In the genomic region with DNA sequence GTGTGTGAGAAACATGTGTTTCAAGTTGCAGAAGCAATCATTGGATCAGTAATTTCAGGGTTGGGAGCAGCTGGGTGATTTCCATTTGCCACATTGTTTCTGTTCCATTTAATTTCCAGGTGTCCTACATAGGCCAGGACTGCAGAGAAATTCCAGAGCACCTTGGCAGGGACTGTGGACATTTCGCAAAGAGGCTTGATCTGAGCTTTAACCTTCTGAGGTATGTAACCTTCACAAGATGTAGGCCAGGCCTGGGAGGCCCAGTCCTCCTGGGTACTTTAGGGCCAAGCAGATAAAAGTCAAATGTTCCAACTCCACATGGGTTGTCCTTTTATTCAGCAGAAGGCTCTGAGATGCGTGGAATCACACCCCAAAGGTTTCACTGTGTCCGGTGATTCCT, we compare ENCODE assay signal across 1 cellular context.
TF ChIP-seq lines count a peak whose summit lies in the region.

No MANE protein-coding gene starts in this region.

TF ChIP-seq in GM23338, 12 proteins besides CTCF, POLR2A, EP300 and RAD21 (continued from another document):
- TF ChIP-seq, protein P1, sequence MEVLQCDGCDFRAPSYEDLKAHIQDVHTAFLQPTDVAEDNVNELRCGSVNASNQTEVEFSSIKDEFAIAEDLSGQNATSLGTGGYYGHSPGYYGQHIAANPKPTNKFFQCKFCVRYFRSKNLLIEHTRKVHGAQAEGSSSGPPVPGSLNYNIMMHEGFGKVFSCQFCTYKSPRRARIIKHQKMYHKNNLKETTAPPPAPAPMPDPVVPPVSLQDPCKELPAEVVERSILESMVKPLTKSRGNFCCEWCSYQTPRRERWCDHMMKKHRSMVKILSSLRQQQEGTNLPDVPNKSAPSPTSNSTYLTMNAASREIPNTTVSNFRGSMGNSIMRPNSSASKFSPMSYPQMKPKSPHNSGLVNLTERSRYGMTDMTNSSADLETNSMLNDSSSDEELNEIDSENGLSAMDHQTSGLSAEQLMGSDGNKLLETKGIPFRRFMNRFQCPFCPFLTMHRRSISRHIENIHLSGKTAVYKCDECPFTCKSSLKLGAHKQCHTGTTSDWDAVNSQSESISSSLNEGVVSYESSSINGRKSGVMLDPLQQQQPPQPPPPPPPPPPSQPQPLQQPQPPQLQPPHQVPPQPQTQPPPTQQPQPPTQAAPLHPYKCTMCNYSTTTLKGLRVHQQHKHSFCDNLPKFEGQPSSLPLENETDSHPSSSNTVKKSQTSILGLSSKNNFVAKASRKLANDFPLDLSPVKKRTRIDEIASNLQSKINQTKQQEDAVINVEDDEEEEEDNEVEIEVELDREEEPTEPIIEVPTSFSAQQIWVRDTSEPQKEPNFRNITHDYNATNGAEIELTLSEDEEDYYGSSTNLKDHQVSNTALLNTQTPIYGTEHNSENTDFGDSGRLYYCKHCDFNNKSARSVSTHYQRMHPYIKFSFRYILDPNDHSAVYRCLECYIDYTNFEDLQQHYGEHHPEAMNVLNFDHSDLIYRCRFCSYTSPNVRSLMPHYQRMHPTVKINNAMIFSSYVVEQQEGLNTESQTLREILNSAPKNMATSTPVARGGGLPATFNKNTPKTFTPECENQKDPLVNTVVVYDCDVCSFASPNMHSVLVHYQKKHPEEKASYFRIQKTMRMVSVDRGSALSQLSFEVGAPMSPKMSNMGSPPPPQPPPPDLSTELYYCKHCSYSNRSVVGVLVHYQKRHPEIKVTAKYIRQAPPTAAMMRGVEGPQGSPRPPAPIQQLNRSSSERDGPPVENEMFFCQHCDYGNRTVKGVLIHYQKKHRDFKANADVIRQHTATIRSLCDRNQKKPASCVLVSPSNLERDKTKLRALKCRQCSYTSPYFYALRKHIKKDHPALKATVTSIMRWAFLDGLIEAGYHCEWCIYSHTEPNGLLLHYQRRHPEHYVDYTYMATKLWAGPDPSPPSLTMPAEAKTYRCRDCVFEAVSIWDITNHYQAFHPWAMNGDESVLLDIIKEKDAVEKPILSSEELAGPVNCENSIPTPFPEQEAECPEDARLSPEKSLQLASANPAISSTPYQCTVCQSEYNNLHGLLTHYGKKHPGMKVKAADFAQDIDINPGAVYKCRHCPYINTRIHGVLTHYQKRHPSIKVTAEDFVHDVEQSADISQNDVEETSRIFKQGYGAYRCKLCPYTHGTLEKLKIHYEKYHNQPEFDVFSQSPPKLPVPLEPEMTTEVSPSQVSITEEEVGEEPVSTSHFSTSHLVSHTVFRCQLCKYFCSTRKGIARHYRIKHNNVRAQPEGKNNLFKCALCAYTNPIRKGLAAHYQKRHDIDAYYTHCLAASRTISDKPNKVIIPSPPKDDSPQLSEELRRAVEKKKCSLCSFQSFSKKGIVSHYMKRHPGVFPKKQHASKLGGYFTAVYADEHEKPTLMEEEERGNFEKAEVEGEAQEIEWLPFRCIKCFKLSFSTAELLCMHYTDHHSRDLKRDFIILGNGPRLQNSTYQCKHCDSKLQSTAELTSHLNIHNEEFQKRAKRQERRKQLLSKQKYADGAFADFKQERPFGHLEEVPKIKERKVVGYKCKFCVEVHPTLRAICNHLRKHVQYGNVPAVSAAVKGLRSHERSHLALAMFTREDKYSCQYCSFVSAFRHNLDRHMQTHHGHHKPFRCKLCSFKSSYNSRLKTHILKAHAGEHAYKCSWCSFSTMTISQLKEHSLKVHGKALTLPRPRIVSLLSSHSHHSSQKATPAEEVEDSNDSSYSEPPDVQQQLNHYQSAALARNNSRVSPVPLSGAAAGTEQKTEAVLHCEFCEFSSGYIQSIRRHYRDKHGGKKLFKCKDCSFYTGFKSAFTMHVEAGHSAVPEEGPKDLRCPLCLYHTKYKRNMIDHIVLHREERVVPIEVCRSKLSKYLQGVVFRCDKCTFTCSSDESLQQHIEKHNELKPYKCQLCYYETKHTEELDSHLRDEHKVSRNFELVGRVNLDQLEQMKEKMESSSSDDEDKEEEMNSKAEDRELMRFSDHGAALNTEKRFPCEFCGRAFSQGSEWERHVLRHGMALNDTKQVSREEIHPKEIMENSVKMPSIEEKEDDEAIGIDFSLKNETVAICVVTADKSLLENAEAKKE (CRISPR knock-in tag; IDR thresholded peaks at IDR 0.05), result no peak
- TF ChIP-seq CREB1 (CRISPR knock-in tag; IDR thresholded peaks at IDR 0.05; ENCODE audit: low read depth) (no peak), ZNF114 (CRISPR knock-in tag; IDR thresholded peaks at IDR 0.05) (no peak), JUNB (IDR thresholded peaks at IDR 0.05; ENCODE audit: unreplicated experiment) (no peak)
- TF ChIP-seq, protein P2, sequence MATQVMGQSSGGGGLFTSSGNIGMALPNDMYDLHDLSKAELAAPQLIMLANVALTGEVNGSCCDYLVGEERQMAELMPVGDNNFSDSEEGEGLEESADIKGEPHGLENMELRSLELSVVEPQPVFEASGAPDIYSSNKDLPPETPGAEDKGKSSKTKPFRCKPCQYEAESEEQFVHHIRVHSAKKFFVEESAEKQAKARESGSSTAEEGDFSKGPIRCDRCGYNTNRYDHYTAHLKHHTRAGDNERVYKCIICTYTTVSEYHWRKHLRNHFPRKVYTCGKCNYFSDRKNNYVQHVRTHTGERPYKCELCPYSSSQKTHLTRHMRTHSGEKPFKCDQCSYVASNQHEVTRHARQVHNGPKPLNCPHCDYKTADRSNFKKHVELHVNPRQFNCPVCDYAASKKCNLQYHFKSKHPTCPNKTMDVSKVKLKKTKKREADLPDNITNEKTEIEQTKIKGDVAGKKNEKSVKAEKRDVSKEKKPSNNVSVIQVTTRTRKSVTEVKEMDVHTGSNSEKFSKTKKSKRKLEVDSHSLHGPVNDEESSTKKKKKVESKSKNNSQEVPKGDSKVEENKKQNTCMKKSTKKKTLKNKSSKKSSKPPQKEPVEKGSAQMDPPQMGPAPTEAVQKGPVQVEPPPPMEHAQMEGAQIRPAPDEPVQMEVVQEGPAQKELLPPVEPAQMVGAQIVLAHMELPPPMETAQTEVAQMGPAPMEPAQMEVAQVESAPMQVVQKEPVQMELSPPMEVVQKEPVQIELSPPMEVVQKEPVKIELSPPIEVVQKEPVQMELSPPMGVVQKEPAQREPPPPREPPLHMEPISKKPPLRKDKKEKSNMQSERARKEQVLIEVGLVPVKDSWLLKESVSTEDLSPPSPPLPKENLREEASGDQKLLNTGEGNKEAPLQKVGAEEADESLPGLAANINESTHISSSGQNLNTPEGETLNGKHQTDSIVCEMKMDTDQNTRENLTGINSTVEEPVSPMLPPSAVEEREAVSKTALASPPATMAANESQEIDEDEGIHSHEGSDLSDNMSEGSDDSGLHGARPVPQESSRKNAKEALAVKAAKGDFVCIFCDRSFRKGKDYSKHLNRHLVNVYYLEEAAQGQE (IDR thresholded peaks at IDR 0.05; ENCODE audit: unreplicated experiment), result no peak
